ENCODE assay signal across 17 cellular contexts in the genomic region with DNA sequence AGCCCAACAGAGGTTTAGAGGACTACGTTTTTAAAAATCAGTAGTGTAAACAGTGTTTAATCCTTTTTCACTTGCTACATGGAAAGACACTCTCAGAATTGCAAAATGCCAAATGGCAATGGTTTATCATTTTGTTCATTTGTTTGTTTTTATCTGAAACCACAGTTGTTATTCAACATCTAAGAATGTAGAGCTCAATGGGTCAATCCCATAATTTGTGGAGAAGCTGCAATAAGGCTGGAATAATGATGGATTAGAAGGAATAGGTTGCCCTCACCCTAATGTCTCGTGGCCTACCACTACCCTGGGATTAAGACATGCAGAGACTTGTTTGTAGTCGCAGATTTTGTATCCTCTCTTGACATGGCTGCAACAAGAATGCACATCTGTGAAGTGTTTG.
DNase-seq lines count a peak whose midpoint lies in the region; ATAC-seq and TF ChIP-seq lines count a peak whose summit lies in the region.
"Had no signal": no experiment of that assay in that cellular context is flagged by ENCODE, and none has a peak within 500 bp of the region (broad histone marks: within the 10 kb centered on the region; RNA-seq: fewer than 3 reads in every experiment).

No MANE protein-coding gene starts in this region.

- intact Hi-C loops in tibial artery (cut with DNase I; ENCODE audit: low total_unique reads) = no loop called here

- in situ Hi-C loops in HAP-1 (cut with MboI; ENCODE audit: low sequenced_read_pairs) = no loop called here

- H3K4me1 ChIP-seq in HAP-1 = no peaks in the 10 kb centered on the region
- no peaks in the 10 kb centered on the region for H3K4me1 ChIP-seq in tibial artery

- H3K4me3 ChIP-seq in HAP-1 = no peak overlapping the region
- H3K4me3 ChIP-seq in WERI-Rb-1 (ENCODE audit: low read depth, low read length) = no peak overlapping the region
- no peak overlapping the region for H3K4me3 ChIP-seq in fibroblast of the aortic adventitia (ENCODE audit: low read depth, low read length)
- no peak overlapping the region for H3K4me3 ChIP-seq in tibial artery
- H3K4me3 ChIP-seq: cardiac muscle cell, skin epidermis had no signal

- H3K36me3 ChIP-seq in HAP-1 (replicated peaks) (no peaks in the 10 kb centered on the region), WERI-Rb-1 (no peaks in the 10 kb centered on the region), tibial artery (no peaks in the 10 kb centered on the region)
- H3K36me3 ChIP-seq: cardiac muscle cell had no signal

- ATAC-seq in HG02840 (IDR thresholded peaks at IDR 0.05; ENCODE audit: low FRiP score, unreplicated experiment) (no peak), HG03108 (IDR thresholded peaks at IDR 0.05; ENCODE audit: unreplicated experiment) (no peak), GM21367 (IDR thresholded peaks at IDR 0.05; ENCODE audit: unreplicated experiment) (no peak)
- ATAC-seq: effector memory CD8-positive, alpha-beta T cell; stimulated activated naive CD8-positive, alpha-beta T cell treated with anti-CD3 and anti-CD28 coated beads, Interleukin-15, Interleukin-2, amounts not matched to agents 100 U/mL and 50 U/mL, for 24 hours had no signal

- H3K27ac ChIP-seq in WERI-Rb-1 = peak overlapping the region; percentile 52
- H3K27ac ChIP-seq in tibial artery = no peak overlapping the region
- H3K27ac ChIP-seq: cardiac muscle cell had no signal

- H3K27me3 ChIP-seq in HAP-1 (ENCODE audit: low read depth) (peaks cover 9% of the 10 kb centered on the region; the same call in 1 of the 2 replicates), WERI-Rb-1 (ENCODE audit: insufficient read depth, low read depth, severe bottlenecking) (no peaks in the 10 kb centered on the region), tibial artery (no peaks in the 10 kb centered on the region)
- H3K27me3 ChIP-seq: cardiac muscle cell had no signal

- DNase-seq in AG08395 (ENCODE audit: low spot score) = peak; percentile 51
- DNase-seq in HAP-1 (ENCODE audit: low spot score in 2 of 2) = peak; percentile 10 to 23
- DNase-seq in WERI-Rb-1 = peak; percentile 44
- peak; percentile 71 for DNase-seq in fibroblast of the aortic adventitia (ENCODE audit: low read depth)
- no peak for DNase-seq in tibial artery
- DNase-seq: activated CD4-positive, alpha-beta memory T cell treated with anti-CD3 and anti-CD28 coated beads, Interleukin-2, amount 10 ng/mL, durations not matched to agents 7 days and 5 days; activated effector memory CD4-positive, alpha-beta T cell treated with Interleukin-2 at 50 U/mL for 16 hours; effector memory CD8-positive, alpha-beta T cell; NCI-H2107; occipital lobe; SIG-M5; stimulated activated naive CD8-positive, alpha-beta T cell treated with anti-CD3 and anti-CD28 coated beads, Interleukin-15, Interleukin-2, amounts not matched to agents 100 U/mL and 50 U/mL, for 24 hours had no signal

- H3K9me3 ChIP-seq in HAP-1 (no peaks in the 10 kb centered on the region), WERI-Rb-1 (ENCODE audit: severe bottlenecking) (peaks cover 6% of the 10 kb centered on the region), tibial artery (peaks cover 0 to 9% (median 0%) of the 10 kb centered on the region in 3 donors)

- no peak for TF ChIP-seq CTCF in WERI-Rb-1 (IDR thresholded peaks at IDR 0.05; ENCODE audit: low read depth, low read length)
- no peak for TF ChIP-seq CTCF in fibroblast of the aortic adventitia (IDR thresholded peaks at IDR 0.05; ENCODE audit: insufficient read depth, low read length)
- no peak for TF ChIP-seq CTCF in tibial artery (IDR thresholded peaks at IDR 0.05)

Comparison
In these comparisons a context has a peak if more than half of its experiments do, and no peak if none do; other contexts are left out.
1. DNase-seq: peak in AG08395 (single experiment), HAP-1 (2 of 2), WERI-Rb-1 (single experiment) and fibroblast of the aortic adventitia (single experiment); none in tibial artery (0 of 2).